ENCODE assay signal across 14 cellular contexts in the genomic region with DNA sequence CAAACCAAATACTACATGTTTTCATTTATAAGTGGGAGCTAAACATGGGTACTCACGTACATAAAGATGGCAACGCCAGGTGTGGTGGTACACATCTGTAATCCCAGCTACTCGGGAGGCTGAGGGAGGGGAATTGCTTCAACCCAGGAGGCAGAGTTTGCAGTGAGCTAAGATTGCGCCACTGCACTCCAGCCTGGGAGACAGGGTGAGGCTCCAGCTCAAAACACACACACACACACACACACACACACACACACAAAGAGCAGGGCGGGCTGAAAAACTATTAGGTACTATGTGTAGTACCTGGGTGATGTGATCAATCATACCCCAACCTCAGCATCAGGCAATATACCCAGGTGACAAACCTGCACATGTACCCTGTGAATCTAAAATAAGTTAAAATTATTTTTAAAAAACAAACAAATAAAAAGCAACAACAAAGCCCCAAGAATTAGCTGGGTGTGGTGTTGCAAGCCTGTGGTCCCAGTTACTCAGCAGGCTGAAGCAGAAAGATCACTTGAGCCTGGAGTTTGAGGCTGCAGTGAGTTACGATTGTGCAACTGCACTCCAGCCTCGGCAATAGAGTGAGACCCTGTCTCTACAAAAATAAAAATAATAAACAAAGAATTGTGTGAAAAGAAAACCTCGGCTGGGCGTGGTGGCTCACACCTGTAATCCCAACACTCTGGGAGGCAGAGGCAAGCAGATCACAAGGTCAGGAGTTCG. TPM values are rescaled to one million over a fixed set of nuclear protein-coding genes. Genes with fewer than 3 reads are reported as not detected.
DNase-seq lines count a peak whose midpoint lies in the region; ATAC-seq and TF ChIP-seq lines count a peak whose summit lies in the region.
"Had no signal": no experiment of that assay in that cellular context is flagged by ENCODE, and none has a peak within 500 bp of the region (broad histone marks: within the 10 kb centered on the region; RNA-seq: fewer than 3 reads in every experiment).

No MANE protein-coding gene starts in this region.

- TF ChIP-seq CTCF in chondrocyte (IDR thresholded peaks at IDR 0.05) = no peak
- no peak for TF ChIP-seq CTCF in lower lobe of right lung (IDR thresholded peaks at IDR 0.05)

- peaks cover 35% of the 10 kb centered on the region for H3K36me3 Mint-ChIP-seq in chondrocyte (ENCODE audit: low read depth)

- DNase-seq in EH (ENCODE audit: low read depth) (peak; percentile 58), NOMO-1 treated with dmso at 0.1 percent for 144 hours (lab: John Stamatoyannopoulos, UW; ENCODE audit: unreplicated experiment) (peak; percentile 75), chondrocyte (ENCODE audit: low spot score) (no peak), lower lobe of right lung (no peak), medulla oblongata (ENCODE audit: extremely low spot score) (no peak), NCI-H1048 (lab: John Stamatoyannopoulos, UW) (no peak)
- DNase-seq in activated CD4-positive, alpha-beta T cell treated with anti-CD3 and anti-CD28 coated beads, Interleukin-2, amount 50 U/mL, for 48 hours = no peak
- DNase-seq: activated effector memory CD4-positive, alpha-beta T cell treated with Interleukin-2 at 50 U/mL for 16 hours; foreskin melanocyte; NCI-H1105; right lobe of liver; stimulated activated CD4-positive, alpha-beta T cell treated with anti-CD3 and anti-CD28 coated beads, Interleukin-4, amount 100 ng/mL, for 24 hours; trophoblast cell had no signal

- no peaks in the 10 kb centered on the region for H3K27me3 ChIP-seq in lower lobe of right lung (ENCODE audit: low read depth)
- H3K27me3 ChIP-seq: right lobe of liver had no signal

- ATAC-seq in lower lobe of right lung (peak in 1 of 2 donors; percentile 24), GM18498 (IDR thresholded peaks at IDR 0.05; ENCODE audit: unreplicated experiment) (no peak)

- H3K27me3 Mint-ChIP-seq in chondrocyte (ENCODE audit: low read depth) = no peaks in the 10 kb centered on the region

- H3K9me3 Mint-ChIP-seq in chondrocyte (ENCODE audit: low read depth) = no peaks in the 10 kb centered on the region

- H3K27ac ChIP-seq in lower lobe of right lung = peak overlapping the region; percentile 49
- H3K27ac ChIP-seq: right lobe of liver had no signal

- H3K4me1 ChIP-seq in lower lobe of right lung = peaks cover 31% of the 10 kb centered on the region

- peak overlapping the region; percentile 45 for H3K4me3 Mint-ChIP-seq in chondrocyte (ENCODE audit: unreplicated experiment)

- peak overlapping the region; percentile 78 for H3K27ac Mint-ChIP-seq in chondrocyte (ENCODE audit: unreplicated experiment)

- intact Hi-C loops in lower lobe of right lung (cut with DNase I) = no loop called here

- H3K4me1 Mint-ChIP-seq in chondrocyte (ENCODE audit: low read depth) = peaks cover 86% of the 10 kb centered on the region

- H3K36me3 ChIP-seq in lower lobe of right lung = peaks cover 100% of the 10 kb centered on the region

- H3K4me3 ChIP-seq in lower lobe of right lung = no peak overlapping the region
- H3K4me3 ChIP-seq: right lobe of liver had no signal

- no peaks in the 10 kb centered on the region for H3K9me3 ChIP-seq in lower lobe of right lung
- H3K9me3 ChIP-seq: right lobe of liver had no signal

RNA-seq across cellular contexts. Expression of gene FAAP100, which starts 11.9 kb away (rescaled TPM):
- total RNA-seq in chondrocyte (39.8 to 62.7 TPM (median 43.1 TPM) in 3 replicates), lower lobe of right lung (26.0 TPM)

RNA-seq across cellular contexts. Expression of gene FSCN2, which starts 35.8 kb away (rescaled TPM):
- total RNA-seq in chondrocyte (4.1 to 6.1 TPM (median 5.3 TPM) in 3 replicates), lower lobe of right lung (3.3 TPM)

RNA-seq across cellular contexts. Expression of gene ACTG1, which starts 51.4 kb away (rescaled TPM):
- total RNA-seq in chondrocyte (3,639 to 4,575 TPM (median 4,567 TPM) in 3 replicates), lower lobe of right lung (1,821 TPM)

Comparison
In these comparisons a context has a peak if more than half of its experiments do, and no peak if none do; other contexts are left out.
1. DNase-seq: peak in EH (single experiment) and NOMO-1 treated with dmso at 0.1 percent for 144 hours (single experiment); none in chondrocyte (single experiment), lower lobe of right lung (single experiment), medulla oblongata (single experiment), NCI-H1048 (single experiment) and activated CD4-positive, alpha-beta T cell treated with anti-CD3 and anti-CD28 coated beads, Interleukin-2, amount 50 U/mL, for 48 hours (0 of 2).